Comparison of ENCODE assay signal across 19 cellular contexts in the genomic region with DNA sequence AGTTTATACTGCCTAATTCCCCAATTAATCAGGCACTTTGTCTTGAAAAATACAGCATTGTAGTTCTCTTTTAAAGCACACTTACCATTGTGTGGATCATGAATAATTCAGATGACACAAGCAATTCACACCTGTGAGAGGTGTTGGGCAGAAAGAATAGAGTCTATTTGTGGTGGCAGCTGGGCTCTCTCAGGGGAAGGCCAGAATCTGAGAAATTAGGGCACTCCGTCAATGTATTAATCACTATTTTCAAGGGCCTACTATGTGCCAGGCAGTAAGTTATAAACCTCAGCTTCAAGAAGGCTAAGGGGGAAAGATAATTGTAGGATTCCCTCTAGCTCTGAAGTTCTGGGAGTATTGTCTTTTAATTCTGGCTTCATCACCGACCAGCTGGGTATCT. TPM values are rescaled to one million over a fixed set of nuclear protein-coding genes. Genes with fewer than 3 reads are reported as not detected.
DNase-seq lines count a peak whose midpoint lies in the region; ATAC-seq and TF ChIP-seq lines count a peak whose summit lies in the region.
"Had no signal": no experiment of that assay in that cellular context is flagged by ENCODE, and none has a peak within 500 bp of the region (broad histone marks: within the 10 kb centered on the region; RNA-seq: fewer than 3 reads in every experiment).

No MANE protein-coding gene starts in this region.

- H3K79me2 ChIP-seq in neural cell (replicated peaks; ENCODE audit: insufficient read depth, low read length): peaks cover 83% of the 10 kb centered on the region

- H3F3A ChIP-seq in neural cell (ENCODE audit: insufficient read depth, low read length, poor library complexity, severe bottlenecking): peaks cover 12% of the 10 kb centered on the region

- no peaks in the 10 kb centered on the region for H3K27me3 ChIP-seq in neural cell (ENCODE audit: insufficient read depth, low read depth, low read length)
- H3K27me3 ChIP-seq: vagina had no signal

- no peak for ATAC-seq in activated CD8-positive, alpha-beta T cell treated with anti-CD3 and anti-CD28 coated beads, Interleukin-2, amount 10 ng/mL, durations not matched to agents 7 days and 5 days
- no peak for ATAC-seq in left cardiac atrium

- peak overlapping the region; percentile 56 for H3K27ac Mint-ChIP-seq in activated CD8-positive, alpha-beta T cell treated with anti-CD3 and anti-CD28 coated beads, Interleukin-2, amount 10 ng/mL, durations not matched to agents 7 days and 5 days
- H3K27ac Mint-ChIP-seq: IgD-negative memory B cell had no signal

- peak; percentile 17 for DNase-seq in NK-92 treated with Interleukin-12 subunit alpha and Interleukin-12 subunit beta, amount 100 ng/mL, for 24 hours (lab: John Stamatoyannopoulos, UW)
- no peak for DNase-seq in NK-92 (lab: John Stamatoyannopoulos, UW; ENCODE audit: unreplicated experiment)
- DNase-seq in activated CD8-positive, alpha-beta T cell treated with anti-CD3 and anti-CD28 coated beads, Interleukin-2, amount 10 ng/mL, durations not matched to agents 7 days and 5 days: no peak
- DNase-seq in NCI-H510A (lab: John Stamatoyannopoulos, UW): no peak
- no peak for DNase-seq in left cardiac atrium
- DNase-seq in 8988T: no peak
- DNase-seq: activated CD4-positive, CD25-positive, alpha-beta regulatory T cell; activated effector memory CD4-positive, alpha-beta T cell treated with Interleukin-2 at 50 U/mL for 16 hours; amygdala; effector memory CD4-positive, alpha-beta T cell; head of caudate nucleus; SHP77 treated with DMSO at 0.1 percent for 48 hours had no signal

- peak overlapping the region; percentile 76 for H3K4me2 ChIP-seq in neural cell (ENCODE audit: low read length)

- H3K27ac ChIP-seq in KOPT-K1 (ENCODE audit: low read depth, low read length, poor library complexity, severe bottlenecking) (peak overlapping the region; percentile 90), neural cell (ENCODE audit: low read length) (peak overlapping the region; percentile 97)
- H3K27ac ChIP-seq: vagina had no signal

- intact Hi-C loops in left cardiac atrium (cut with DNase I): no loop called here

- H3K4me1 Mint-ChIP-seq in activated CD8-positive, alpha-beta T cell treated with anti-CD3 and anti-CD28 coated beads, Interleukin-2, amount 10 ng/mL, durations not matched to agents 7 days and 5 days (ENCODE audit: low read depth): peaks cover 32% of the 10 kb centered on the region

- H4K20me1 ChIP-seq in neural cell (ENCODE audit: insufficient read depth): peaks cover 11% of the 10 kb centered on the region

- H3K4me3 Mint-ChIP-seq in activated CD8-positive, alpha-beta T cell treated with anti-CD3 and anti-CD28 coated beads, Interleukin-2, amount 10 ng/mL, durations not matched to agents 7 days and 5 days: peak overlapping the region; percentile 80

- peak overlapping the region; percentile 98 for H3K9ac ChIP-seq in neural cell (ENCODE audit: low read length)

- CTCF ChIA-PET in activated CD8-positive, alpha-beta T cell treated with anti-CD3 and anti-CD28 coated beads, Interleukin-2, amount 10 ng/mL, durations not matched to agents 7 days and 5 days (lab: Charles Lee): no interaction called here

- POLR2A ChIA-PET in activated CD8-positive, alpha-beta T cell treated with anti-CD3 and anti-CD28 coated beads, Interleukin-2, amount 10 ng/mL, durations not matched to agents 7 days and 5 days (lab: Charles Lee): no interaction called here

- no peak for TF ChIP-seq EP300 in neural cell (conservative IDR thresholded peaks at IDR 0.05; ENCODE audit: poor library complexity, severe bottlenecking)

- H3K4me3 ChIP-seq in neural cell (ENCODE audit: low read length): peak overlapping the region; percentile 87
- H3K4me3 ChIP-seq: HAP-1, vagina had no signal

- H3K36me3 ChIP-seq in KOPT-K1 (ENCODE audit: insufficient read depth, low read length): no peaks in the 10 kb centered on the region
- H3K36me3 ChIP-seq in neural cell (ENCODE audit: insufficient read depth, low read length): no peaks in the 10 kb centered on the region
- H3K36me3 ChIP-seq: HAP-1, vagina had no signal

- H3K9me3 ChIP-seq in KOPT-K1 (ENCODE audit: insufficient read depth, low read length, poor library complexity, severe bottlenecking): no peaks in the 10 kb centered on the region
- no peaks in the 10 kb centered on the region for H3K9me3 ChIP-seq in neural cell (ENCODE audit: low read length)
- H3K9me3 ChIP-seq: HAP-1, vagina had no signal

- peaks cover 40% of the 10 kb centered on the region for H3K27me3 Mint-ChIP-seq in activated CD8-positive, alpha-beta T cell treated with anti-CD3 and anti-CD28 coated beads, Interleukin-2, amount 10 ng/mL, durations not matched to agents 7 days and 5 days (ENCODE audit: low read depth)

- no peak for TF ChIP-seq RAD21 in neural cell (conservative IDR thresholded peaks at IDR 0.05)

- no peak for TF ChIP-seq CTCF in neural cell (IDR thresholded peaks at IDR 0.05; ENCODE audit: poor library complexity, severe bottlenecking)

- no peaks in the 10 kb centered on the region for H3K9me3 Mint-ChIP-seq in activated CD8-positive, alpha-beta T cell treated with anti-CD3 and anti-CD28 coated beads, Interleukin-2, amount 10 ng/mL, durations not matched to agents 7 days and 5 days (ENCODE audit: insufficient read depth)
- H3K9me3 Mint-ChIP-seq: IgD-negative memory B cell had no signal

- H3K9me2 ChIP-seq in neural cell (ENCODE audit: insufficient read depth, low read length): no peaks in the 10 kb centered on the region

- H2AFZ ChIP-seq in neural cell (ENCODE audit: low read depth, low read length): no peak overlapping the region

- no peaks in the 10 kb centered on the region for H3K36me3 Mint-ChIP-seq in activated CD8-positive, alpha-beta T cell treated with anti-CD3 and anti-CD28 coated beads, Interleukin-2, amount 10 ng/mL, durations not matched to agents 7 days and 5 days (ENCODE audit: low read depth)
- H3K36me3 Mint-ChIP-seq: IgD-negative memory B cell had no signal

TF ChIP-seq in neural cell, 6 proteins besides CTCF, POLR2A, EP300 and RAD21:
- no peak for TF ChIP-seq POLR2AphosphoS5 (IDR thresholded peaks at IDR 0.05)
- TF ChIP-seq, protein P1, sequence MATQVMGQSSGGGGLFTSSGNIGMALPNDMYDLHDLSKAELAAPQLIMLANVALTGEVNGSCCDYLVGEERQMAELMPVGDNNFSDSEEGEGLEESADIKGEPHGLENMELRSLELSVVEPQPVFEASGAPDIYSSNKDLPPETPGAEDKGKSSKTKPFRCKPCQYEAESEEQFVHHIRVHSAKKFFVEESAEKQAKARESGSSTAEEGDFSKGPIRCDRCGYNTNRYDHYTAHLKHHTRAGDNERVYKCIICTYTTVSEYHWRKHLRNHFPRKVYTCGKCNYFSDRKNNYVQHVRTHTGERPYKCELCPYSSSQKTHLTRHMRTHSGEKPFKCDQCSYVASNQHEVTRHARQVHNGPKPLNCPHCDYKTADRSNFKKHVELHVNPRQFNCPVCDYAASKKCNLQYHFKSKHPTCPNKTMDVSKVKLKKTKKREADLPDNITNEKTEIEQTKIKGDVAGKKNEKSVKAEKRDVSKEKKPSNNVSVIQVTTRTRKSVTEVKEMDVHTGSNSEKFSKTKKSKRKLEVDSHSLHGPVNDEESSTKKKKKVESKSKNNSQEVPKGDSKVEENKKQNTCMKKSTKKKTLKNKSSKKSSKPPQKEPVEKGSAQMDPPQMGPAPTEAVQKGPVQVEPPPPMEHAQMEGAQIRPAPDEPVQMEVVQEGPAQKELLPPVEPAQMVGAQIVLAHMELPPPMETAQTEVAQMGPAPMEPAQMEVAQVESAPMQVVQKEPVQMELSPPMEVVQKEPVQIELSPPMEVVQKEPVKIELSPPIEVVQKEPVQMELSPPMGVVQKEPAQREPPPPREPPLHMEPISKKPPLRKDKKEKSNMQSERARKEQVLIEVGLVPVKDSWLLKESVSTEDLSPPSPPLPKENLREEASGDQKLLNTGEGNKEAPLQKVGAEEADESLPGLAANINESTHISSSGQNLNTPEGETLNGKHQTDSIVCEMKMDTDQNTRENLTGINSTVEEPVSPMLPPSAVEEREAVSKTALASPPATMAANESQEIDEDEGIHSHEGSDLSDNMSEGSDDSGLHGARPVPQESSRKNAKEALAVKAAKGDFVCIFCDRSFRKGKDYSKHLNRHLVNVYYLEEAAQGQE (IDR thresholded peaks at IDR 0.05; ENCODE audit: borderline replicate concordance): no peak
- no peak for TF ChIP-seq EZH2 (IDR thresholded peaks at IDR 0.05; ENCODE audit: borderline replicate concordance, insufficient read depth, low read length, poor library complexity, severe bottlenecking)
- TF ChIP-seq TAF1 (IDR thresholded peaks at IDR 0.05; ENCODE audit: low read depth): no peak
- no peak for TF ChIP-seq MXI1 (conservative IDR thresholded peaks at IDR 0.05; ENCODE audit: poor library complexity, severe bottlenecking)
- no peak for TF ChIP-seq SMC3 (conservative IDR thresholded peaks at IDR 0.05; ENCODE audit: poor library complexity)

RNA-seq across cellular contexts. Expression of gene CHN2, which starts 2.4 kb away (rescaled TPM):
- total RNA-seq in activated CD8-positive, alpha-beta T cell treated with anti-CD3 and anti-CD28 coated beads, Interleukin-2, amount 10 ng/mL, durations not matched to agents 7 days and 5 days: 1 to 10 TPM; 8.7 to 9.2 TPM
- polyA plus RNA-seq in neural cell: 132 and 136 TPM in 2 replicates
- polyA minus RNA-seq in neural cell: 198 and 225 TPM in 2 replicates
- total RNA-seq in left cardiac atrium: 1 to 10 TPM; 4.1 to 4.8 TPM
- total RNA-seq: OCI-LY7 had no signal

RNA-seq across cellular contexts. Expression of gene CPVL, which starts 50.6 kb away (rescaled TPM):
- total RNA-seq in activated CD8-positive, alpha-beta T cell treated with anti-CD3 and anti-CD28 coated beads, Interleukin-2, amount 10 ng/mL, durations not matched to agents 7 days and 5 days: not detected
- polyA plus RNA-seq in neural cell: 13.0 and 19.5 TPM in 2 replicates
- polyA minus RNA-seq in neural cell: 10.1 and 12.4 TPM in 2 replicates
- 10 to 100 TPM; 12.8 to 15.3 TPM for total RNA-seq in left cardiac atrium
- total RNA-seq: OCI-LY7 had no signal
- polyA plus RNA-seq: fibroblast of lung had no signal

Comparison
In these comparisons a context has a peak if more than half of its experiments do, and no peak if none do; other contexts are left out.
1. RNA of gene CPVL, which starts 50.6 kb away (total RNA-seq): 12.8 to 15.3 TPM in left cardiac atrium; not detected in activated CD8-positive, alpha-beta T cell treated with anti-CD3 and anti-CD28 coated beads, Interleukin-2, amount 10 ng/mL, durations not matched to agents 7 days and 5 days; every median in the first group is over 10 times any median in the second.